ENCODE assay signal across 8 cellular contexts in the genomic region with DNA sequence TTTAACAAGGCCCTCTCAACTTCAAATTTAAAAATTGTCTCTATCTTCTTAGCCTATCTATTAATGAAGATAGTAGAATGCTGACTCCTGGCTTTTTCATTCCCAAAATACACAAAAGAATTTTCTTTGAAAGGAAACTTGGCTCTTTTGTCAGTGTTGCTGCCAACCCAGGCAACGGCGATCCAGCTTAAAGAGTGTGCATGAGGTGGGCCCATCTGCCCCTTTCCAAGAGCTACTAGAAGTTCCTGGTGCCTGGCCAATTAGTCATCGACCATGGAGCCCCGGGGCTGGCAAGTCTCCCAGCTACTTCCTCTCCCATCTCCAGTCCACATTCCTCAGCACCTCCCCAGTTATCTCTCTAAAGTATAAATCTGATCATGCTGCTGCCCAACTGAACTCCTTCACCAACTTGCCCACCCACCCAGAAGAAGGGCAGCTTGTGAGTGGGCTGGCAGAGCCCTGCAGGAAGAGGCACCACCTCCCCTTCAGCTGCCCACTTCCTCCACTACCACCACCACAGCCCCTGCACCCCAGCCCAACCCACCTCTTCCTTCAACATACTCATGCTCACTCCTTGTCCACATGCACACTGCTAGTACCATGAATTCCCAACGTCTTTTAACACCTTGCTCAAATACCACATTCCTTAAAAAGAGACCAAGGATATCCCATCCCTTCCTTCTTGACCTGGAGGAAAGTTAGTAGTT.
DNase-seq lines count a peak whose midpoint lies in the region; ATAC-seq, FAIRE-seq and TF ChIP-seq lines count a peak whose summit lies in the region.

No MANE protein-coding gene starts in this region.

- in situ Hi-C loops in KBM-7 (cut with MboI; ENCODE audit: low pct_unique_long_range_greater_than_20kb, low sequenced_read_pairs): no loop called here

- POLR2A ChIA-PET in BJ (lab: Charles Lee): no interaction called here

- H3K36me3 ChIP-seq in BJ (ENCODE audit: control insufficient read depth, insufficient read depth, low read length) (no peaks in the 10 kb centered on the region), bronchial epithelial cell (ENCODE audit: control insufficient read depth, insufficient read depth, low read length) (no peaks in the 10 kb centered on the region)

- no peak for TF ChIP-seq CTCF in BJ (IDR thresholded peaks at IDR 0.05; ENCODE audit: insufficient read depth, low read depth, low read length)
- no peak for TF ChIP-seq CTCF in bronchial epithelial cell (IDR thresholded peaks at IDR 0.05; ENCODE audit: insufficient read depth, low read length, severe bottlenecking)

- ATAC-seq in memory B cell (ENCODE audit: low read depth): no peak
- no peak for ATAC-seq in GM21515 (IDR thresholded peaks at IDR 0.05; ENCODE audit: unreplicated experiment)
- no peak for ATAC-seq in HG02852 (IDR thresholded peaks at IDR 0.05; ENCODE audit: unreplicated experiment)

- no peak overlapping the region for H3K4me3 Mint-ChIP-seq in memory B cell

- CTCF ChIA-PET in BJ (lab: Yijun Ruan, JAX): interaction anchor here (0.9 kb wide), 1 partner anchor 76 kb away, joined by 3 read pairs; no protein-coding TSS in a partner anchor

- H3K27me3 Mint-ChIP-seq in memory B cell: no peaks in the 10 kb centered on the region

- no peak overlapping the region for H3K4me3 ChIP-seq in BJ (ENCODE audit: low read depth, low read length)
- H3K4me3 ChIP-seq in bronchial epithelial cell (ENCODE audit: low read depth, low read length): no peak overlapping the region

- H3K27ac Mint-ChIP-seq in memory B cell: peak overlapping the region; percentile 26

- no peak for FAIRE-seq in bronchial epithelial cell (lab: Jason Lieb, UNC)

- DNase-seq in BJ (ENCODE audit: low read depth) (peak; percentile 64), KBM-7 (peak; percentile 74), bronchial epithelial cell (ENCODE audit: low read depth) (peak; percentile 81), memory B cell (ENCODE audit: low spot score in 2 of 2) (no peak), cerebellar nuclear complex (lab: John Stamatoyannopoulos, UW) (no peak), GM19240 (ENCODE audit: insufficient read length, low spot score) (no peak)

- H3K27me3 ChIP-seq in BJ (ENCODE audit: control insufficient read depth, insufficient read depth, low read length) (no peaks in the 10 kb centered on the region), bronchial epithelial cell (ENCODE audit: control insufficient read depth, insufficient read depth, low read length) (no peaks in the 10 kb centered on the region)

- H3K36me3 Mint-ChIP-seq in memory B cell: peaks cover 25% of the 10 kb centered on the region

- H3K4me1 Mint-ChIP-seq in memory B cell: peaks cover 22% of the 10 kb centered on the region

- no peaks in the 10 kb centered on the region for H3K9me3 Mint-ChIP-seq in memory B cell

Comparison
In these comparisons a context has a peak if more than half of its experiments do, and no peak if none do; other contexts are left out.
1. DNase-seq: peak in BJ (single experiment), KBM-7 (single experiment) and bronchial epithelial cell (single experiment); none in memory B cell (0 of 2), cerebellar nuclear complex (0 of 2) and GM19240 (single experiment).